In the genomic region with DNA sequence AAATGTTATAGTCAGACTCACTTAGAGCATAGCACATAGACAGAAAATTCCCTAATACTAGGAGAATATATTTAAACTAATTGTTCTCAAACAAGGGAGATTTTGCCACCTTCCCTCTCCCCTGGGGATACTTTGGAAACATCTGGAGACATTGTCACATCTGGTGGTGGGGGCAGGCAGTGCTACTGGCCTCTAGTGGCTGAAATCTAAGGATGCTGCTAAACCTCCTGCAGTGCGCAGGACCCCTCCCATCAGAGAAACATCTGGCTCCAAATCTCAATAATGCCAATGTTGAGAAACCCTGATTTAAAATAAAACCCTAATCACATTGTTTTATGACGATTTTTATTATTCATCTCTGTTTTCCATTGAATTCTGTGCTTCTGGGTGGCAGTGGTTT, we compare ENCODE assay signal across 17 cellular contexts.
DNase-seq lines count a peak whose midpoint lies in the region; ATAC-seq, FAIRE-seq and TF ChIP-seq lines count a peak whose summit lies in the region.
"Had no signal": no experiment of that assay in that cellular context is flagged by ENCODE, and none has a peak within 500 bp of the region (broad histone marks: within the 10 kb centered on the region; RNA-seq: fewer than 3 reads in every experiment).

No MANE protein-coding gene starts in this region.

- RAD21 ChIA-PET in HCT116 (lab: Charles Lee; ENCODE audit: low non-redundant PET in 1 of 2, low total read pairs in 2 of 2, uncharacterized antibody in 2 of 2, unreplicated experiment in 2 of 2): no interaction called here

- no peaks in the 10 kb centered on the region for H3K36me3 ChIP-seq in BJ (ENCODE audit: control insufficient read depth, insufficient read depth, low read length)
- H3K36me3 ChIP-seq in HCT116 (ENCODE audit: control insufficient read depth in 1 of 2, insufficient read depth in 2 of 2, low read length in 2 of 2): no peaks in the 10 kb centered on the region
- H3K36me3 ChIP-seq in keratinocyte (ENCODE audit: control insufficient read depth in 2 of 2, extremely low read depth in 1 of 2, insufficient read depth in 2 of 2, low read length in 2 of 2): no peaks in the 10 kb centered on the region
- H3K36me3 ChIP-seq: ascending aorta, left ventricle myocardium inferior, sigmoid colon, stomach had no signal

- BruUV-seq in HCT116 (replicated peaks; lab: Mats Ljungman, UMichigan): no TSS peak

- TF ChIP-seq POLR2A in HCT116 (IDR thresholded peaks at IDR 0.05; ENCODE audit: borderline replicate concordance, extremely low read depth, insufficient read depth, insufficient read length): no peak

- H2AFZ ChIP-seq in HCT116 (ENCODE audit: low read depth, low read length, poor library complexity, severe bottlenecking): no peak overlapping the region
- H2AFZ ChIP-seq in keratinocyte (ENCODE audit: control insufficient read depth, low read length): no peak overlapping the region

- H3K27me3 ChIP-seq in BJ (ENCODE audit: control insufficient read depth, insufficient read depth, low read length) (no peaks in the 10 kb centered on the region), HCT116 (ENCODE audit: insufficient read depth, low read length) (no peaks in the 10 kb centered on the region), keratinocyte (ENCODE audit: control insufficient read depth, extremely low read depth, insufficient read depth, low read length) (no peaks in the 10 kb centered on the region)
- H3K27me3 ChIP-seq: ascending aorta, sigmoid colon had no signal

- CTCF ChIA-PET in BJ (lab: Yijun Ruan, JAX): no interaction called here
- CTCF ChIA-PET in HCT116 (lab: Charles Lee): no interaction called here

- ATAC-seq in HCT116 (no peak), GM18511 (IDR thresholded peaks at IDR 0.05; ENCODE audit: unreplicated experiment) (no peak), HG02571 (IDR thresholded peaks at IDR 0.05; ENCODE audit: unreplicated experiment) (no peak)
- ATAC-seq: effector memory CD8-positive, alpha-beta T cell had no signal

- no peak for TF ChIP-seq RAD21 in HCT116 (IDR thresholded peaks at IDR 0.05; ENCODE audit: low read depth)

- no peaks in the 10 kb centered on the region for H3K79me2 ChIP-seq in HCT116 (ENCODE audit: insufficient read depth, low read length)
- H3K79me2 ChIP-seq in keratinocyte (ENCODE audit: control insufficient read depth, insufficient read depth, low read length): no peaks in the 10 kb centered on the region

- H3K27ac ChIP-seq in HCT116 (ENCODE audit: low read depth, low read length) (no peak overlapping the region), keratinocyte (ENCODE audit: control insufficient read depth, insufficient read depth, low read length) (no peak overlapping the region)
- H3K27ac ChIP-seq: ascending aorta, left ventricle myocardium inferior, sigmoid colon, stomach had no signal

- DNase-seq in BJ (ENCODE audit: low read depth) (no peak), HCT116 (ENCODE audit: low read depth, low spot score) (no peak), astrocyte of the cerebellum (ENCODE audit: low read depth) (no peak), keratinocyte (ENCODE audit: low read depth, low spot score) (no peak), NCI-H748 (lab: John Stamatoyannopoulos, UW; ENCODE audit: unreplicated experiment) (no peak), GM19238 (ENCODE audit: insufficient read length, low spot score) (no peak)
- DNase-seq: activated CD4-positive, alpha-beta memory T cell treated with anti-CD3 and anti-CD28 coated beads, Interleukin-2, amount 10 ng/mL, durations not matched to agents 7 days and 5 days; activated effector memory CD4-positive, alpha-beta T cell treated with Interleukin-2 at 50 U/mL for 16 hours; CD4-positive, alpha-beta memory T cell; effector memory CD8-positive, alpha-beta T cell; left ventricle myocardium inferior; MV-4-11; sigmoid colon; stomach had no signal

- FAIRE-seq in keratinocyte (lab: Jason Lieb, UNC): no peak

- H3K9ac ChIP-seq in HCT116 (ENCODE audit: low read length) (no peak overlapping the region), keratinocyte (ENCODE audit: control insufficient read depth, extremely low read depth, insufficient read depth, low read length) (no peak overlapping the region)

- TF ChIP-seq CTCF in BJ (IDR thresholded peaks at IDR 0.05; ENCODE audit: insufficient read depth, low read depth, low read length) (0 out of 2 replicates have a peak, but pooled peaks have one; percentile 27), HCT116 (IDR thresholded peaks at IDR 0.05 in 2 of 3, conservative IDR thresholded peaks at IDR 0.05 in 1 of 3; ENCODE audit: borderline replicate concordance in 1 of 3, insufficient read depth in 1 of 3, low read depth in 2 of 3, low read length in 2 of 3) (peak in 2 of 3 experiments; percentile 17 to 33; a peak in 1 of 6 replicates), astrocyte of the cerebellum (IDR thresholded peaks at IDR 0.05; ENCODE audit: low read depth, low read length, missing control alignments) (peak; percentile 25), keratinocyte (optimal IDR thresholded peaks at IDR 0.05 in 1 of 3, IDR thresholded peaks at IDR 0.05 in 1 of 3, conservative IDR thresholded peaks at IDR 0.05 in 1 of 3; ENCODE audit: extremely low read depth in 1 of 3, insufficient read depth in 2 of 3, low read length in 3 of 3) (peak; percentile 24 to 58 (median 48))

- H3K4me1 ChIP-seq in HCT116 (ENCODE audit: control insufficient read depth in 1 of 2, insufficient read depth in 2 of 2, low read length in 2 of 2) (no peaks in the 10 kb centered on the region), keratinocyte (ENCODE audit: control insufficient read depth, extremely low read depth, insufficient read depth, low read length) (no peaks in the 10 kb centered on the region)
- H3K4me1 ChIP-seq: ascending aorta, left ventricle myocardium inferior, sigmoid colon, stomach had no signal

- dilution Hi-C loops in keratinocyte (cut with MboI; ENCODE audit: extremely low pct_ligation_motif_present, low sequenced_read_pairs): no loop called here

- H3K9me2 ChIP-seq in HCT116 (ENCODE audit: insufficient read depth): no peaks in the 10 kb centered on the region

- H3K9me3 ChIP-seq in HCT116 (ENCODE audit: control insufficient read depth in 1 of 2, insufficient read depth in 1 of 2, low read depth in 1 of 2, low read length in 2 of 2) (no peaks in the 10 kb centered on the region), keratinocyte (ENCODE audit: control insufficient read depth, low read depth, low read length) (no peaks in the 10 kb centered on the region)
- H3K9me3 ChIP-seq: ascending aorta, left ventricle myocardium inferior, sigmoid colon, stomach had no signal

- H3K9me1 ChIP-seq in keratinocyte (ENCODE audit: control insufficient read depth, extremely low read depth, insufficient read depth, low read length): no peaks in the 10 kb centered on the region

- intact Hi-C loops in HCT116 (cut with micrococcal nuclease): no loop called here

- H4K20me1 ChIP-seq in HCT116 (ENCODE audit: insufficient read depth) (no peaks in the 10 kb centered on the region), keratinocyte (ENCODE audit: control insufficient read depth, extremely low read depth, insufficient read depth, low read length) (no peaks in the 10 kb centered on the region)

- POLR2A ChIA-PET in BJ (lab: Charles Lee): no interaction called here
- POLR2A ChIA-PET in HCT116 (lab: Charles Lee): no interaction called here

- in situ Hi-C loops in astrocyte of the cerebellum (cut with HindIII; ENCODE audit: low sequenced_read_pairs): no loop called here

- H3K4me2 ChIP-seq in HCT116 (ENCODE audit: low read length) (no peak overlapping the region), keratinocyte (ENCODE audit: control insufficient read depth, extremely low read depth, insufficient read depth, low read depth, low read length) (no peak overlapping the region)

- no peak overlapping the region for H3K4me3 ChIP-seq in BJ (ENCODE audit: low read depth, low read length)
- no peak overlapping the region for H3K4me3 ChIP-seq in HCT116 (replicated peaks in 1 of 2; ENCODE audit: low read depth in 1 of 2, low read length in 2 of 2)
- no peak overlapping the region for H3K4me3 ChIP-seq in astrocyte of the cerebellum (ENCODE audit: low read depth, low read length)
- H3K4me3 ChIP-seq in keratinocyte (ENCODE audit: control insufficient read depth in 2 of 3, extremely low read depth in 1 of 3, insufficient read depth in 2 of 3, low read depth in 1 of 3, low read length in 3 of 3): no peak overlapping the region
- H3K4me3 ChIP-seq: ascending aorta, left ventricle myocardium inferior, sigmoid colon, stomach had no signal

TF ChIP-seq in HCT116, 20 proteins besides CTCF, POLR2A, EP300 and RAD21 (continues in another document):
- TF ChIP-seq, protein P1, sequence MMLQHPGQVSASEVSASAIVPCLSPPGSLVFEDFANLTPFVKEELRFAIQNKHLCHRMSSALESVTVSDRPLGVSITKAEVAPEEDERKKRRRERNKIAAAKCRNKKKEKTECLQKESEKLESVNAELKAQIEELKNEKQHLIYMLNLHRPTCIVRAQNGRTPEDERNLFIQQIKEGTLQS (IDR thresholded peaks at IDR 0.05): no peak
- TF ChIP-seq CBX3 (IDR thresholded peaks at IDR 0.05; ENCODE audit: low read depth) (no peak), ZNF274 (IDR thresholded peaks at IDR 0.05; ENCODE audit: low read depth, low read length) (no peak), CEBPB (IDR thresholded peaks at IDR 0.05; ENCODE audit: low read depth) (no peak), JUND (IDR thresholded peaks at IDR 0.05) (no peak), EZH2phosphoT487 (IDR thresholded peaks at IDR 0.05; ENCODE audit: borderline replicate concordance) (no peak), POLR2AphosphoS5 (IDR thresholded peaks at IDR 0.05; ENCODE audit: low read depth, low read length) (no peak), SRF (IDR thresholded peaks at IDR 0.05; ENCODE audit: low read depth) (no peak)
- TF ChIP-seq, protein P2, sequence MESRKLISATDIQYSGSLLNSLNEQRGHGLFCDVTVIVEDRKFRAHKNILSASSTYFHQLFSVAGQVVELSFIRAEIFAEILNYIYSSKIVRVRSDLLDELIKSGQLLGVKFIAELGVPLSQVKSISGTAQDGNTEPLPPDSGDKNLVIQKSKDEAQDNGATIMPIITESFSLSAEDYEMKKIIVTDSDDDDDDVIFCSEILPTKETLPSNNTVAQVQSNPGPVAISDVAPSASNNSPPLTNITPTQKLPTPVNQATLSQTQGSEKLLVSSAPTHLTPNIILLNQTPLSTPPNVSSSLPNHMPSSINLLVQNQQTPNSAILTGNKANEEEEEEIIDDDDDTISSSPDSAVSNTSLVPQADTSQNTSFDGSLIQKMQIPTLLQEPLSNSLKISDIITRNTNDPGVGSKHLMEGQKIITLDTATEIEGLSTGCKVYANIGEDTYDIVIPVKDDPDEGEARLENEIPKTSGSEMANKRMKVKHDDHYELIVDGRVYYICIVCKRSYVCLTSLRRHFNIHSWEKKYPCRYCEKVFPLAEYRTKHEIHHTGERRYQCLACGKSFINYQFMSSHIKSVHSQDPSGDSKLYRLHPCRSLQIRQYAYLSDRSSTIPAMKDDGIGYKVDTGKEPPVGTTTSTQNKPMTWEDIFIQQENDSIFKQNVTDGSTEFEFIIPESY (IDR thresholded peaks at IDR 0.05; ENCODE audit: extremely low read depth, insufficient replicate concordance, low read length): no peak
- TF ChIP-seq, protein P3, sequence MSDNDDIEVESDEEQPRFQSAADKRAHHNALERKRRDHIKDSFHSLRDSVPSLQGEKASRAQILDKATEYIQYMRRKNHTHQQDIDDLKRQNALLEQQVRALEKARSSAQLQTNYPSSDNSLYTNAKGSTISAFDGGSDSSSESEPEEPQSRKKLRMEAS (IDR thresholded peaks at IDR 0.05): no peak
